2 cellular contexts compared by ENCODE assay signal in genomic region chr5:138831703-138832102, GRCh38.
TF ChIP-seq lines count a peak whose summit lies in the region.

No MANE protein-coding gene starts in this region.

TF ChIP-seq in A549, 52 proteins besides CTCF, POLR2A, EP300 and RAD21 (continued from another document):
- TF ChIP-seq USF2 (IDR thresholded peaks at IDR 0.05) (no peak), HDAC2 (IDR thresholded peaks at IDR 0.05) (no peak), RNF2 (IDR thresholded peaks at IDR 0.05; ENCODE audit: borderline replicate concordance, low read depth) (no peak), RCOR1 (IDR thresholded peaks at IDR 0.05; ENCODE audit: low read depth, low read length) (no peak), ZSCAN20 (CRISPR knock-in tag; IDR thresholded peaks at IDR 0.05) (no peak)
TF ChIP-seq in A549: peak in this region for 0.

TF ChIP-seq in WTC11, 78 proteins besides CTCF, POLR2A, EP300 and RAD21 (continued from another document):
- TF ChIP-seq E2F1 (CRISPR knock-in tag; IDR thresholded peaks at IDR 0.05) (no peak), FOXJ3 (CRISPR knock-in tag; IDR thresholded peaks at IDR 0.05; ENCODE audit: borderline replicate concordance) (no peak), ATF6 (CRISPR knock-in tag; IDR thresholded peaks at IDR 0.05) (no peak), NR1H2 (CRISPR knock-in tag; IDR thresholded peaks at IDR 0.05) (no peak), IRF2 (CRISPR knock-in tag; IDR thresholded peaks at IDR 0.05; ENCODE audit: borderline replicate concordance, low read depth) (no peak), ZNF396 (CRISPR knock-in tag; IDR thresholded peaks at IDR 0.05; ENCODE audit: borderline replicate concordance) (no peak), ZNF232 (CRISPR knock-in tag; IDR thresholded peaks at IDR 0.05) (no peak), ZSCAN18 (CRISPR knock-in tag; IDR thresholded peaks at IDR 0.05) (no peak), ELF4 (CRISPR knock-in tag; IDR thresholded peaks at IDR 0.05; ENCODE audit: low read depth) (no peak), ZNF138 (CRISPR knock-in tag; conservative IDR thresholded peaks at IDR 0.05) (no peak), ZNF219 (CRISPR knock-in tag; IDR thresholded peaks at IDR 0.05; ENCODE audit: borderline replicate concordance) (no peak)
